Comparison of ENCODE assay signal across 2 cellular contexts in the genomic region with DNA sequence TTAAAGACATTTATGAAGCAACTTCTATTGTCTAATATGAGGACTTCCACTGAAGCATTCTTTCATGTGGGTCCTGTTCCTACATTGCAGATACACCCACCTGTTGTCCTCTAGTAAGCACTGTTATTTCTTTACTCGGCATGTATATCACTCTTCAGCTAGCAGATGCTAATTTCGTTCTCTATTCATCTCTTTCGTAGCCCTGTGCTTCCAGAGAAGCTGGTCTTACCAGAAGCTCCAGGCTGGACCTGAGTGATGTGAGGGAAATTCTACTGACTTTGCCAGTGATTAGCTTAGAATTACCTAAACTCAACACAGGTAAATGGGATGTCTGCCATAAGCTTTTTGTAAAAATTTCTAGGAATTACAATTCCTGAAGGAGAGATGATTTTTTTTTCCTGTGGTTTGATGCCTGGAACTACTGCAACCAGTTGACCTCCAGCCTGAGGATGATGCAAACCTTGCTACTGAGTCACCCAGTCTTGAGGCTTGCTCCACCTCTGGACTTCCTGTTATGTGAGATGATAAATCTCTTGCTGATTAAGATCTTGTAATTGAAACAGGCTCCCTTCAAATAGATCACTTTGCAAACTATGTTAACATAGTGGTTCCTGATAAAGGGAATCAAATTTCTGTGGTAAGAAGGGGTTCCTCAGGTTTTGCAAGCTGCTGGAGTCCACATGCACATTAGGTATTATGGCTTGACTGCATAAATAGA.
TF ChIP-seq lines count a peak whose summit lies in the region.

No MANE protein-coding gene starts in this region.

TF ChIP-seq in IMR-90, 13 proteins besides CTCF, POLR2A, EP300 and RAD21:
- TF ChIP-seq NFE2L2 (IDR thresholded peaks at IDR 0.05; ENCODE audit: low read depth, low read length) (no peak), CEBPB (IDR thresholded peaks at IDR 0.05; ENCODE audit: low read depth, low read length) (peak; percentile 21; the same call in 1 of the 2 replicates)

TF ChIP-seq in HepG2, 621 proteins besides CTCF, POLR2A, EP300 and RAD21:
- TF ChIP-seq MATR3 (CRISPR knock-in tag; IDR thresholded peaks at IDR 0.05): no peak
